ENCODE assay signal across 9 cellular contexts in genomic region chr5:132228241-132229035, GRCh38. TPM values are rescaled to one million over a fixed set of nuclear protein-coding genes. Genes with fewer than 3 reads are reported as not detected.
DNase-seq lines count a peak whose midpoint lies in the region; ATAC-seq and TF ChIP-seq lines count a peak whose summit lies in the region.
"Had no signal": no experiment of that assay in that cellular context is flagged by ENCODE, and none has a peak within 500 bp of the region (broad histone marks: within the 10 kb centered on the region; RNA-seq: fewer than 3 reads in every experiment).

No MANE protein-coding gene starts in this region.

- no peak overlapping the region for H3K27ac Mint-ChIP-seq in endodermal cell
- H3K27ac Mint-ChIP-seq in neural progenitor cell: no peak overlapping the region

- H3K9me2 ChIP-seq in MM.1S (replicated peaks; ENCODE audit: insufficient read depth, low read length): no peaks in the 10 kb centered on the region

- no peaks in the 10 kb centered on the region for H3K9me3 Mint-ChIP-seq in endodermal cell
- H3K9me3 Mint-ChIP-seq in neural progenitor cell: no peaks in the 10 kb centered on the region

- peaks cover 8% of the 10 kb centered on the region; the same call in 1 of the 2 replicates for H3K27me3 ChIP-seq in BLaER1
- no peaks in the 10 kb centered on the region for H3K27me3 ChIP-seq in MM.1S (replicated peaks; ENCODE audit: insufficient read depth, low read length)
- H3K27me3 ChIP-seq in endodermal cell (ENCODE audit: control insufficient read depth, insufficient read depth, low read length, poor library complexity, severe bottlenecking): peaks cover 61% of the 10 kb centered on the region
- peaks cover 49% of the 10 kb centered on the region for H3K27me3 ChIP-seq in neural progenitor cell

- H3K27me3 Mint-ChIP-seq in endodermal cell (ENCODE audit: insufficient read depth) (peaks cover 59% of the 10 kb centered on the region), neural progenitor cell (ENCODE audit: insufficient read depth, low read depth) (peaks cover 23% of the 10 kb centered on the region)

- H3K4me1 ChIP-seq in BLaER1 (peaks cover 77% of the 10 kb centered on the region), MM.1S (ENCODE audit: low read length) (no peaks in the 10 kb centered on the region), endodermal cell (ENCODE audit: control insufficient read depth, insufficient read depth, low read length) (no peaks in the 10 kb centered on the region), neural progenitor cell (peaks cover 3% of the 10 kb centered on the region)

- ATAC-seq in HG03439 (IDR thresholded peaks at IDR 0.05; ENCODE audit: unreplicated experiment) (no peak), HG02885 (IDR thresholded peaks at IDR 0.05; ENCODE audit: poor library complexity, unreplicated experiment) (no peak)

- H3K9me3 ChIP-seq in BLaER1 (no peaks in the 10 kb centered on the region), MM.1S (replicated peaks; ENCODE audit: insufficient read depth, low read length) (no peaks in the 10 kb centered on the region), endodermal cell (ENCODE audit: control insufficient read depth, low read length) (no peaks in the 10 kb centered on the region), neural progenitor cell (ENCODE audit: low read depth) (no peaks in the 10 kb centered on the region)

- H3K27ac ChIP-seq in BLaER1 (peak overlapping the region; percentile 82), MM.1S (ENCODE audit: low read length) (no peak overlapping the region), endodermal cell (ENCODE audit: low read depth, low read length) (no peak overlapping the region), neural progenitor cell (no peak overlapping the region)

- no peak for TF ChIP-seq CTCF in MM.1S (IDR thresholded peaks at IDR 0.05; ENCODE audit: low read length)
- peak; percentile 47 for TF ChIP-seq CTCF in endodermal cell (conservative IDR thresholded peaks at IDR 0.05)
- TF ChIP-seq CTCF in neural progenitor cell (IDR thresholded peaks at IDR 0.05): peak; percentile 26

- peak overlapping the region; percentile 81 for H3K9ac ChIP-seq in BLaER1
- H3K9ac ChIP-seq in MM.1S (ENCODE audit: low read length): peak overlapping the region; percentile 48; the same call in 1 of the 2 replicates
- peak overlapping the region; percentile 59 for H3K9ac ChIP-seq in endodermal cell (ENCODE audit: extremely low read depth, low read length, poor library complexity, severe bottlenecking)
- H3K9ac ChIP-seq in neural progenitor cell: no peak overlapping the region

- H3K36me3 ChIP-seq in BLaER1 (0 out of 2 replicates have a peak, but pooled peaks cover 3% of the 10 kb centered on the region), MM.1S (replicated peaks; ENCODE audit: insufficient read depth, low read length) (no peaks in the 10 kb centered on the region), endodermal cell (ENCODE audit: control insufficient read depth, insufficient read depth, low read length) (no peaks in the 10 kb centered on the region), neural progenitor cell (no peaks in the 10 kb centered on the region)

- H3K79me2 ChIP-seq in MM.1S (ENCODE audit: low read length) (no peaks in the 10 kb centered on the region), neural progenitor cell (ENCODE audit: low read depth) (no peaks in the 10 kb centered on the region)

- peak overlapping the region; percentile 85 for H3K4me3 ChIP-seq in BLaER1
- H3K4me3 ChIP-seq in MM.1S (ENCODE audit: low read length): peak overlapping the region; percentile 73
- H3K4me3 ChIP-seq in endodermal cell (ENCODE audit: low read length): peak overlapping the region; percentile 76
- peak overlapping the region; percentile 74 for H3K4me3 ChIP-seq in neural progenitor cell

- H2AFZ ChIP-seq in MM.1S (ENCODE audit: low read length) (peak overlapping the region; percentile 89), neural progenitor cell (replicated peaks) (peak overlapping the region; percentile 98)

- H3K36me3 Mint-ChIP-seq in endodermal cell (ENCODE audit: low read depth) (no peaks in the 10 kb centered on the region), neural progenitor cell (no peaks in the 10 kb centered on the region)

- peak overlapping the region; percentile 56 for H3K4me3 Mint-ChIP-seq in endodermal cell
- H3K4me3 Mint-ChIP-seq in neural progenitor cell: peak overlapping the region; percentile 66

- H3F3A ChIP-seq in MM.1S (ENCODE audit: insufficient read depth, low read length) (no peaks in the 10 kb centered on the region), neural progenitor cell (ENCODE audit: low read depth) (no peaks in the 10 kb centered on the region)

- no peak for DNase-seq in MM.1S
- peak; percentile 55 for DNase-seq in endodermal cell
- no peak for DNase-seq in neural progenitor cell (ENCODE audit: low spot score)
- no peak for DNase-seq in RPMI8226
- DNase-seq in stimulated activated naive CD4-positive, alpha-beta T cell (lab: John Stamatoyannopoulos, UW): no peak
- DNase-seq: activated CD4-positive, alpha-beta T cell treated with anti-CD3 and anti-CD28 coated beads, Interleukin-2, amount 50 U/mL, for 4 hours had no signal

- H4K20me1 ChIP-seq in BLaER1: no peaks in the 10 kb centered on the region
- H4K20me1 ChIP-seq in MM.1S (ENCODE audit: insufficient read depth, low read length): no peaks in the 10 kb centered on the region
- H4K20me1 ChIP-seq in neural progenitor cell (ENCODE audit: low read depth): no peaks in the 10 kb centered on the region

- H3K4me2 ChIP-seq in BLaER1 (peak overlapping the region; percentile 99), MM.1S (ENCODE audit: low read depth, low read length) (peak overlapping the region; percentile 94), neural progenitor cell (peak overlapping the region; percentile 85)

- 70 to 90% methylated on average over 10 to 27 of the region's 27 CpGs for WGBS in endodermal cell (ENCODE audit: insufficient coverage in 1 of 2, insufficient read length in 1 of 2), 2 experiments

- H3K4me1 Mint-ChIP-seq in endodermal cell (peaks cover 6% of the 10 kb centered on the region), neural progenitor cell (peaks cover 11% of the 10 kb centered on the region)

RNA-seq across cellular contexts. Expression of gene P4HA2, which starts 0.8 kb away (rescaled TPM):
- total RNA-seq in endodermal cell (10 to 100 TPM; 15.1 to 19.6 TPM), neural progenitor cell (ENCODE audit: low replicate concordance) (12.4 and 15.9 TPM in 2 replicates)
- polyA plus RNA-seq in endodermal cell (2013, experiment 1 of 2): 16.6 TPM
- 14.6 TPM for polyA plus RNA-seq in endodermal cell (2013, experiment 2 of 2)

RNA-seq across cellular contexts. Expression of gene PDLIM4, which starts 29.1 kb away (rescaled TPM):
- total RNA-seq in endodermal cell: 10 to 100 TPM in 1 of 2 donors, 1 to 10 TPM in 1; 9.0 to 11.2 TPM
- 32.8 TPM for polyA plus RNA-seq in endodermal cell (2013, experiment 1 of 2)
- polyA plus RNA-seq in endodermal cell (2013, experiment 2 of 2): 29.0 TPM
- 8.3 and 10.3 TPM in 2 replicates for total RNA-seq in neural progenitor cell (ENCODE audit: low replicate concordance)
